In genomic region chr17:42553866-42554249, GRCh38 we compare ENCODE assay signal across 6 cellular contexts. TPM values are rescaled to one million over a fixed set of nuclear protein-coding genes. Genes with fewer than 3 reads are reported as not detected.
DNase-seq lines count a peak whose midpoint lies in the region; ATAC-seq lines count a peak whose summit lies in the region.

No MANE protein-coding gene starts in this region.

- H3K36me3 Mint-ChIP-seq in T-helper 17 cell (ENCODE audit: low read depth) (peaks cover 2% of the 10 kb centered on the region), immature natural killer cell (no peaks in the 10 kb centered on the region)

- ATAC-seq in T-helper 17 cell (peak; percentile 31), GM19467 (IDR thresholded peaks at IDR 0.05; ENCODE audit: unreplicated experiment) (no peak)

- H3K4me3 ChIP-seq in BLaER1 = peak overlapping the region; percentile 86

- H3K27me3 Mint-ChIP-seq in T-helper 17 cell (no peaks in the 10 kb centered on the region), immature natural killer cell (ENCODE audit: low read depth in 3 of 3) (peaks cover 0 to 8% (median 4%) of the 10 kb centered on the region in 3 donors)

- H3K9ac ChIP-seq in BLaER1 = peak overlapping the region; percentile 92

- H4K20me1 ChIP-seq in BLaER1 = peaks cover 3% of the 10 kb centered on the region; the same call in 1 of the 2 replicates

- peak overlapping the region; percentile 77 for H3K4me2 ChIP-seq in BLaER1

- peaks cover 33% of the 10 kb centered on the region for H3K4me1 ChIP-seq in BLaER1

- peak overlapping the region; percentile 89 for H3K27ac ChIP-seq in BLaER1

- peaks cover 5% of the 10 kb centered on the region for H3K36me3 ChIP-seq in BLaER1

- peak overlapping the region; percentile 89 for H3K27ac Mint-ChIP-seq in T-helper 17 cell
- peak overlapping the region; percentile 82 to 93 (median 91) for H3K27ac Mint-ChIP-seq in immature natural killer cell

- H3K4me1 Mint-ChIP-seq in T-helper 17 cell (peaks cover 20% of the 10 kb centered on the region), immature natural killer cell (peaks cover 20 to 25% of the 10 kb centered on the region in 2 donors)

- no peaks in the 10 kb centered on the region for H3K9me3 Mint-ChIP-seq in immature natural killer cell

- H3K27me3 ChIP-seq in BLaER1 = no peaks in the 10 kb centered on the region

- DNase-seq in T-helper 17 cell (no peak), immature natural killer cell (peak in 1 of 3 donors; percentile 26), KG1 (lab: John Stamatoyannopoulos, UW) (no peak), NCI-H1436 treated with DMSO at 0.1 percent for 48 hours (lab: John Stamatoyannopoulos, UW) (no peak)

- H3K4me3 Mint-ChIP-seq in T-helper 17 cell (peak overlapping the region; percentile 93), immature natural killer cell (peak overlapping the region; percentile 85 to 90 (median 88))

- H3K9me3 ChIP-seq in BLaER1 (no peaks in the 10 kb centered on the region), T-helper 17 cell (ENCODE audit: control insufficient read depth, low read length, poor library complexity, severe bottlenecking) (no peaks in the 10 kb centered on the region)

RNA-seq across cellular contexts. Expression of gene HSD17B1, which starts 1.1 kb away (rescaled TPM):
- 1 to 10 TPM in 1 of 2 donors, under 1 TPM in 1; 0.90 to 1.2 TPM for total RNA-seq in T-helper 17 cell
- polyA plus RNA-seq in immature natural killer cell = 1 to 10 TPM in 1 of 3 donors, under 1 TPM in 1, not detected in 1; 0.99 to 1.9 TPM

RNA-seq across cellular contexts. Expression of gene COASY, which starts 8.1 kb away (rescaled TPM):
- total RNA-seq in T-helper 17 cell = 10 to 100 TPM; 39.1 to 49.4 TPM
- 100 to 1,000 TPM in 1 of 3 donors, 10 to 100 TPM in 2; 54.1 to 136 (median 72.5) TPM for polyA plus RNA-seq in immature natural killer cell

RNA-seq across cellular contexts. Expression of gene MLX, which starts 13.0 kb away (rescaled TPM):
- 10 to 100 TPM; 33.1 to 36.1 TPM for total RNA-seq in T-helper 17 cell
- polyA plus RNA-seq in immature natural killer cell = 10 to 100 TPM; 25.0 to 41.0 (median 30.5) TPM

RNA-seq across cellular contexts. Expression of gene NAGLU, which starts 17.8 kb away (rescaled TPM):
- total RNA-seq in T-helper 17 cell = 10 to 100 TPM; 12.5 to 13.2 TPM
- polyA plus RNA-seq in immature natural killer cell = 10 to 100 TPM; 28.1 to 43.5 (median 33.6) TPM

RNA-seq across cellular contexts. Expression of gene PSMC3IP, which starts 23.7 kb away (rescaled TPM):
- 1 to 10 TPM; 2.4 to 2.6 TPM for total RNA-seq in T-helper 17 cell
- polyA plus RNA-seq in immature natural killer cell = 1 to 10 TPM in 2 of 3 donors, under 1 TPM in 1; 0.91 to 3.0 (median 1.5) TPM
